31 cellular contexts compared by ENCODE assay signal in the genomic region with DNA sequence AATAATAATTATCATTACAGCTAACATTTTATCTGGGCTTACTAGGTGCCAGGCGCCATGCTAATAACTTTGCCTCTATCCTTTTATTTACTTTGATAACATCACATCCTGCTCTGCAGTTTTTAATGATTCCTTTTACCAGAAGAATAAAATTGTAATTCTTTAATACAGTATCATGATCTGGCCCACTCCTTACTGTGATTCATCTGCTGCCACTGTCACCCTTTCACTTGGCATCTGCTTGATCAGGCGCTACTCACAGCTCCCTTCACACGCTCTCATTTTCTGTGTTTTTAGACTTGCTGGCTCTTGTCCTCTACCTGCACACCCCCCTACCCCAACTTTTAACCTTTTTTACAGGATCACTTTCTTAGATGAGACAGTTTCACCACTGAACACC.
"Had no signal": no experiment of that assay in that cellular context is flagged by ENCODE, and none has a peak within 500 bp of the region (broad histone marks: within the 10 kb centered on the region; RNA-seq: fewer than 3 reads in every experiment).

No MANE protein-coding gene starts in this region.

- H2AFZ ChIP-seq: PC-9 had no signal

- H3K36me3 ChIP-seq: brain microvascular endothelial cell had no signal

- H3K27me3 ChIP-seq: brain microvascular endothelial cell had no signal

- H3K4me2 ChIP-seq: PC-9 had no signal

- H3K9me3 Mint-ChIP-seq: activated CD4-positive, alpha-beta T cell treated with anti-CD3 and anti-CD28 coated beads, Interleukin-2, amount 10 ng/mL, durations not matched to agents 24 days and 14 days; activated CD8-positive, alpha-beta T cell treated with anti-CD3 and anti-CD28 coated beads for 36 hours; activated naive CD4-positive, alpha-beta T cell treated with anti-CD3 and anti-CD28 coated beads for 36 hours; activated naive CD8-positive, alpha-beta T cell treated with anti-CD3 and anti-CD28 coated beads, Interleukin-2, amount 50 U/mL, for 24 hours; activated T-helper 2 cell treated with anti-CD3 and anti-CD28 coated beads, Interferon-gamma antibody, Interleukin-2, Interleukin-4, amounts not matched to agents 10 μg/mL and 5 μg/mL and 100 μg/mL, durations not matched to agents 14 hours and 24 hours and 36 hours had no signal

- H3K27ac ChIP-seq: brain microvascular endothelial cell, PC-9, RWPE1 had no signal

- H3K4me3 Mint-ChIP-seq: activated CD4-positive, alpha-beta T cell treated with anti-CD3 and anti-CD28 coated beads, Interleukin-2, amount 10 ng/mL, durations not matched to agents 24 days and 14 days; activated CD8-positive, alpha-beta T cell treated with anti-CD3 and anti-CD28 coated beads for 36 hours; activated naive CD4-positive, alpha-beta T cell treated with anti-CD3 and anti-CD28 coated beads for 36 hours; activated naive CD8-positive, alpha-beta T cell; activated naive CD8-positive, alpha-beta T cell treated with anti-CD3 and anti-CD28 coated beads, Interleukin-2, amount 50 U/mL, for 24 hours had no signal

- H3K27me3 Mint-ChIP-seq: activated naive CD8-positive, alpha-beta T cell had no signal

- H3K4me3 ChIP-seq: PC-9 had no signal

- H3K36me3 Mint-ChIP-seq: activated naive CD8-positive, alpha-beta T cell had no signal

- FAIRE-seq: RCC 7860 had no signal

- DNase-seq: activated CD4-positive, alpha-beta T cell treated with anti-CD3 and anti-CD28 coated beads, Interleukin-2, amount 10 ng/mL, durations not matched to agents 24 days and 14 days; activated CD4-positive, alpha-beta T cell treated with anti-CD3 and anti-CD28 coated beads, Interleukin-2, amount 50 U/mL, for 4 hours; activated CD8-positive, alpha-beta T cell treated with anti-CD3 and anti-CD28 coated beads for 36 hours; activated gamma-delta T cell; activated naive CD4-positive, alpha-beta T cell treated with anti-CD3 and anti-CD28 coated beads for 36 hours; activated naive CD8-positive, alpha-beta T cell treated with anti-CD3 and anti-CD28 coated beads, Interleukin-2, amount 50 U/mL, for 24 hours; activated T-cell treated with anti-CD3 and anti-CD28 coated beads, Interleukin-2, amount 50 U/mL, for 1 hour; anterior cingulate cortex; brain microvascular endothelial cell; central memory CD4-positive, alpha-beta T cell; Kasumi-1; KG1; MM.1S; MV-4-11; NCI-H1092; NCI-H1436 treated with DMSO at 0.1 percent for 48 hours; NCI-H1694 treated with DMSO at 0.1 percent for 48 hours; NCI-H2029; NCI-H2171; NCI-H510A; NCI-H526; NCI-H748 treated with DMSO at 0.1 percent for 48 hours; NK-92 treated with Interleukin-12 subunit alpha and Interleukin-12 subunit beta, amount 100 ng/mL, for 24 hours; PC-9; SW 1271; T-helper 1 cell; T1000 had no signal

- H3K4me1 Mint-ChIP-seq: activated CD4-positive, alpha-beta T cell treated with anti-CD3 and anti-CD28 coated beads, Interleukin-2, amount 10 ng/mL, durations not matched to agents 24 days and 14 days; activated naive CD8-positive, alpha-beta T cell treated with anti-CD3 and anti-CD28 coated beads, Interleukin-2, amount 50 U/mL, for 24 hours had no signal

- H3K27ac Mint-ChIP-seq: activated CD4-positive, alpha-beta T cell treated with anti-CD3 and anti-CD28 coated beads, Interleukin-2, amount 10 ng/mL, durations not matched to agents 24 days and 14 days; activated CD8-positive, alpha-beta T cell treated with anti-CD3 and anti-CD28 coated beads for 36 hours; activated naive CD4-positive, alpha-beta T cell treated with anti-CD3 and anti-CD28 coated beads for 36 hours; activated naive CD8-positive, alpha-beta T cell; activated naive CD8-positive, alpha-beta T cell treated with anti-CD3 and anti-CD28 coated beads, Interleukin-2, amount 50 U/mL, for 24 hours; activated T-helper 2 cell treated with anti-CD3 and anti-CD28 coated beads, Interferon-gamma antibody, Interleukin-2, Interleukin-4, amounts not matched to agents 10 μg/mL and 5 μg/mL and 100 μg/mL, durations not matched to agents 14 hours and 24 hours and 36 hours had no signal
